ENCODE assay signal across 9 cellular contexts in the genomic region with DNA sequence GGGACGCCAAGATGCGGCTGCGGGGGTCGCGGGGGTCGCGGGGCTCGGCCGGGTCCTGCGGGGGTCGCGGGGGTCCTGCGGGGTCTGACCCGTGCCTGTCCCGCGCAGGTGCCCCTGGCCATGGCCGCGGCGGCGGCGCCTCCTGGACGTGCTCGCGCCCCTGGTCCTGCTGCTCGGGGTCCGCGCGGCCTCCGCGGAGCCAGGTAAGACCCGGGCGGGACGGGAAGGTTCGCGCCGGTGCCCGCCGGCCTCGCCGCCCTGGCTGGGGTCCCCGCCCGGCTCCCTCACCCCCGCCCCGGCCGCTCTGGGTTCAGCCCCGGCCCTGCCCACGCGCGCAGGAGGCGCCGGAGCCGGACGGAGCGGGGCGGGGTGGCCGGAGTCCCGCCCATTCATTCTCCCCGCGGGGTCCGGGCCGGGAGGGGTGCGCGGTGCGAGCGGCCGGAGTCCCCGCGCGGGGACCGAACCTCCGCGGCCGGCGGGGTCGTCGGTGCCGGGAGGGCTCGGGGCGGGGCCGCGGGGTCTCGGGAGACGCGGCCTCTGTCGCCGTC. TPM values are rescaled to one million over a fixed set of nuclear protein-coding genes. Genes with fewer than 3 reads are reported as not detected.
DNase-seq lines count a peak whose midpoint lies in the region; ATAC-seq and TF ChIP-seq lines count a peak whose summit lies in the region.
"Had no signal": no experiment of that assay in that cellular context is flagged by ENCODE, and none has a peak within 500 bp of the region (broad histone marks: within the 10 kb centered on the region; RNA-seq: fewer than 3 reads in every experiment).

No MANE protein-coding gene starts in this region.

- 0% methylated on average over 5 of the region's 86 CpGs; no CpG with 5 or more reads in 1 of the 2 donors for WGBS in esophagus squamous epithelium, 2 donors

- BruUV-seq in Panc1 (replicated peaks; lab: Mats Ljungman, UMichigan): no TSS peak

- DNase-seq in Panc1 (ENCODE audit: low read depth, low spot score) (no peak), esophagus squamous epithelium (lab: John Stamatoyannopoulos, UW) (no peak), anterior cingulate cortex (lab: John Stamatoyannopoulos, UW) (no peak), type B pancreatic cell (ENCODE audit: extremely low spot score, unreplicated experiment) (no peak)
- no peak for DNase-seq in T-helper 2 cell treated with Interferon-gamma antibody and Interleukin-4, amounts not matched to agents 5 μg/mL and 100 μg/mL, for 36 hours (ENCODE audit: low spot score)

- in situ Hi-C loops in Panc1 (cut with HindIII; ENCODE audit: low pct_unique_long_range_greater_than_20kb, low sequenced_read_pairs): no loop called here

- H3K27ac ChIP-seq in C4-2B: peak overlapping the region; percentile 45
- no peak overlapping the region for H3K27ac ChIP-seq in Panc1 (ENCODE audit: low read length)
- H3K27ac ChIP-seq in esophagus squamous epithelium: peak overlapping the region; percentile 82 to 92 (median 86)

- H3K4me3 Mint-ChIP-seq in T-helper 2 cell treated with Interferon-gamma antibody and Interleukin-4, amounts not matched to agents 5 μg/mL and 100 μg/mL, for 36 hours: no peak overlapping the region
- H3K4me3 Mint-ChIP-seq in type B pancreatic cell: no peak overlapping the region

- POLR2A ChIA-PET in Panc1 (lab: Charles Lee): no interaction called here

- H3K9me3 Mint-ChIP-seq in T-helper 2 cell treated with Interferon-gamma antibody and Interleukin-4, amounts not matched to agents 5 μg/mL and 100 μg/mL, for 36 hours: peaks cover 7% of the 10 kb centered on the region
- H3K9me3 Mint-ChIP-seq in type B pancreatic cell: no peaks in the 10 kb centered on the region

- TF ChIP-seq CTCF in C4-2B (conservative IDR thresholded peaks at IDR 0.05) (no peak), Panc1 (IDR thresholded peaks at IDR 0.05) (no peak), esophagus squamous epithelium (IDR thresholded peaks at IDR 0.05) (peak in 1 of 6 experiments; percentile 2), type B pancreatic cell (conservative IDR thresholded peaks at IDR 0.05) (no peak)

- TF ChIP-seq POLR2A in esophagus squamous epithelium (IDR thresholded peaks at IDR 0.05): peak in 2 of 4 donors; percentile 35 to 59

- H3K27me3 ChIP-seq in Panc1 (ENCODE audit: control insufficient read depth, insufficient read depth, low read length) (no peaks in the 10 kb centered on the region), esophagus squamous epithelium (peaks cover 0 to 63% (median 0%) of the 10 kb centered on the region in 4 donors), neuron (ENCODE audit: insufficient read depth, low read length) (peaks cover 66% of the 10 kb centered on the region)

- H3K36me3 Mint-ChIP-seq in T-helper 2 cell treated with Interferon-gamma antibody and Interleukin-4, amounts not matched to agents 5 μg/mL and 100 μg/mL, for 36 hours (ENCODE audit: low read depth): no peaks in the 10 kb centered on the region
- peaks cover 6% of the 10 kb centered on the region for H3K36me3 Mint-ChIP-seq in type B pancreatic cell

- H3K4me1 Mint-ChIP-seq in T-helper 2 cell treated with Interferon-gamma antibody and Interleukin-4, amounts not matched to agents 5 μg/mL and 100 μg/mL, for 36 hours (ENCODE audit: low read depth): peaks cover 2% of the 10 kb centered on the region
- peaks cover 34% of the 10 kb centered on the region for H3K4me1 Mint-ChIP-seq in type B pancreatic cell (ENCODE audit: unreplicated experiment)

- no peak overlapping the region for H2AFZ ChIP-seq in neuron (ENCODE audit: low read depth, low read length)

- intact Hi-C loops in Panc1 (cut with micrococcal nuclease; ENCODE audit: unreplicated experiment) (loop anchor here (5.0 kb wide), 1 partner anchor 78 kb away; no protein-coding TSS in a partner anchor), esophagus squamous epithelium (cut with DNase I) (no loop called here)

- CTCF ChIA-PET in Panc1 (lab: Charles Lee): no interaction called here

- peak overlapping the region; percentile 60 to 80 for H3K4me3 ChIP-seq in Panc1 (ENCODE audit: low read depth in 2 of 2, low read length in 2 of 2)
- peak overlapping the region; percentile 47 to 77 (median 60) for H3K4me3 ChIP-seq in esophagus squamous epithelium
- peak overlapping the region; percentile 28 for H3K4me3 ChIP-seq in neuron (ENCODE audit: low read length)

- no peak overlapping the region for H3K27ac Mint-ChIP-seq in T-helper 2 cell treated with Interferon-gamma antibody and Interleukin-4, amounts not matched to agents 5 μg/mL and 100 μg/mL, for 36 hours
- no peak overlapping the region for H3K27ac Mint-ChIP-seq in type B pancreatic cell
- H3K27ac Mint-ChIP-seq: memory B cell had no signal

- ATAC-seq in Panc1: peak; percentile 65
- no peak for ATAC-seq in HG03175 (IDR thresholded peaks at IDR 0.05; ENCODE audit: unreplicated experiment)

- H3K9me3 ChIP-seq in Panc1 (ENCODE audit: control insufficient read depth, insufficient read depth, low read depth, low read length): peaks cover 11% of the 10 kb centered on the region; the same call in 1 of the 2 replicates
- peaks cover 0 to 11% (median 10%) of the 10 kb centered on the region in 3 donors for H3K9me3 ChIP-seq in esophagus squamous epithelium
- no peaks in the 10 kb centered on the region for H3K9me3 ChIP-seq in neuron (ENCODE audit: low read length)

- H3K36me3 ChIP-seq in Panc1 (ENCODE audit: control insufficient read depth, insufficient read depth, low read length) (no peaks in the 10 kb centered on the region; the same call in 1 of the 2 replicates), esophagus squamous epithelium (no peaks in the 10 kb centered on the region), neuron (ENCODE audit: insufficient read depth, low read length) (no peaks in the 10 kb centered on the region)

- peaks cover 50% of the 10 kb centered on the region for H3K27me3 Mint-ChIP-seq in T-helper 2 cell treated with Interferon-gamma antibody and Interleukin-4, amounts not matched to agents 5 μg/mL and 100 μg/mL, for 36 hours (ENCODE audit: low read depth)
- peaks cover 14% of the 10 kb centered on the region for H3K27me3 Mint-ChIP-seq in type B pancreatic cell

- H3K4me1 ChIP-seq in Panc1 (ENCODE audit: control insufficient read depth, insufficient read depth, low read length) (peaks cover 33% of the 10 kb centered on the region), esophagus squamous epithelium (peaks cover 32 to 79% (median 50%) of the 10 kb centered on the region in 3 donors), neuron (ENCODE audit: insufficient read depth, low read length) (peaks cover 12% of the 10 kb centered on the region)

RNA-seq across cellular contexts. Expression of gene COL18A1, which starts 0.4 kb away (rescaled TPM):
- 676 TPM for total RNA-seq in Panc1 (2021; ENCODE audit: unreplicated experiment)
- polyA plus RNA-seq in Panc1 (2012; ENCODE audit: insufficient read length): 1,186 TPM
- 10 to 100 TPM; 38.9 to 69.0 (median 52.5) TPM for total RNA-seq in esophagus squamous epithelium
- 150 and 168 TPM in 2 replicates for total RNA-seq in type B pancreatic cell (ENCODE audit: low replicate concordance)
